In genomic region chr14:35032562-35032961, GRCh38 we compare ENCODE assay signal across 27 cellular contexts.
"Had no signal": no experiment of that assay in that cellular context is flagged by ENCODE, and none has a peak within 500 bp of the region (broad histone marks: within the 10 kb centered on the region; RNA-seq: fewer than 3 reads in every experiment).

No MANE protein-coding gene starts in this region.

- H3K9me3 ChIP-seq: suprapubic skin, testis, thoracic aorta, thyroid gland, uterus, vagina had no signal

- ATAC-seq: stimulated activated effector memory CD8-positive, alpha-beta T cell treated with anti-CD3 and anti-CD28 coated beads, Interleukin-12 subunit alpha, Interleukin-12 subunit beta, amount 100 ng/mL, for 72 hours; stimulated activated memory B cell treated with anti-CD40 and anti-IgM and Interleukin-4, amounts not matched to agents 10 μg/mL and 1 μg/mL and 100 μg/mL, for 72 hours; stimulated activated naive B cell treated with anti-CD40 and anti-IgM and Interleukin-4, amounts not matched to agents 10 μg/mL and 1 μg/mL and 100 μg/mL, for 72 hours; stimulated activated naive CD8-positive, alpha-beta T cell treated with anti-CD3 and anti-CD28 coated beads, Interleukin-15, amount 100 ng/mL, for 72 hours; stimulated activated naive CD8-positive, alpha-beta T cell treated with anti-CD3 and anti-CD28 coated beads, Interleukin-15, Interleukin-2, amounts not matched to agents 100 U/mL and 50 U/mL, for 24 hours; upper lobe of right lung had no signal

- H3K4me1 ChIP-seq: stomach, suprapubic skin, testis, thyroid gland, tibial artery, tibial nerve, transverse colon, upper lobe of left lung, upper lobe of right lung, uterus, vagina had no signal

- FAIRE-seq: urothelium cell line had no signal

- H3K4me3 ChIP-seq: stomach, suprapubic skin, testis, thoracic aorta, thyroid gland, tibial artery, tibial nerve, transverse colon, upper lobe of left lung, upper lobe of right lung, uterus, vagina had no signal

- H3K27me3 ChIP-seq: stomach, suprapubic skin, testis, thyroid gland, tibial artery, tibial nerve, transverse colon, upper lobe of left lung, upper lobe of right lung, uterus, vagina had no signal

- H3K27ac ChIP-seq: stomach, suprapubic skin, testis, thoracic aorta, thyroid gland, tibial artery, tibial nerve, transverse colon, upper lobe of left lung, upper lobe of right lung, uterus, vagina had no signal

- H3K36me3 ChIP-seq: uterus had no signal

- DNase-seq: stimulated activated CD4-positive, alpha-beta T cell treated with anti-CD3 and anti-CD28 coated beads, Interleukin-2, amount 100 ng/mL, for 48 hours; stimulated activated CD4-positive, alpha-beta T cell treated with anti-CD3 and anti-CD28 coated beads, Interleukin-4, amount 100 ng/mL, for 1 hour; stimulated activated CD4-positive, alpha-beta T cell treated with anti-CD3 and anti-CD28 coated beads, Interleukin-4, amount 100 ng/mL, for 24 hours; stimulated activated CD4-positive, alpha-beta T cell treated with anti-CD3 and anti-CD28 coated beads, Interleukin-4, amount 100 ng/mL, for 4 hours; stimulated activated CD8-positive, alpha-beta memory T cell treated with anti-CD3 and anti-CD28 coated beads, Interleukin-4, amount 100 ng/mL, for 48 hours; stimulated activated naive B cell treated with anti-CD40 and anti-IgM and Interleukin-4, amounts not matched to agents 10 μg/mL and 1 μg/mL and 100 μg/mL, for 72 hours; stimulated activated naive CD4-positive, alpha-beta T cell; stimulated activated naive CD4-positive, alpha-beta T cell treated with Interleukin-2 at 50 U/mL for 16 hours; stimulated activated naive CD8-positive, alpha-beta T cell treated with anti-CD3 and anti-CD28 coated beads, Interleukin-15, amount 100 ng/mL, for 72 hours; stimulated activated naive CD8-positive, alpha-beta T cell treated with anti-CD3 and anti-CD28 coated beads, Interleukin-15, Interleukin-2, amounts not matched to agents 100 U/mL and 50 U/mL, for 24 hours; stomach; substantia nigra; testis; thyroid gland; tibial artery; transverse colon; trophoblast cell; upper lobe of left lung; upper lobe of right lung; uterus had no signal
